In the genomic region with DNA sequence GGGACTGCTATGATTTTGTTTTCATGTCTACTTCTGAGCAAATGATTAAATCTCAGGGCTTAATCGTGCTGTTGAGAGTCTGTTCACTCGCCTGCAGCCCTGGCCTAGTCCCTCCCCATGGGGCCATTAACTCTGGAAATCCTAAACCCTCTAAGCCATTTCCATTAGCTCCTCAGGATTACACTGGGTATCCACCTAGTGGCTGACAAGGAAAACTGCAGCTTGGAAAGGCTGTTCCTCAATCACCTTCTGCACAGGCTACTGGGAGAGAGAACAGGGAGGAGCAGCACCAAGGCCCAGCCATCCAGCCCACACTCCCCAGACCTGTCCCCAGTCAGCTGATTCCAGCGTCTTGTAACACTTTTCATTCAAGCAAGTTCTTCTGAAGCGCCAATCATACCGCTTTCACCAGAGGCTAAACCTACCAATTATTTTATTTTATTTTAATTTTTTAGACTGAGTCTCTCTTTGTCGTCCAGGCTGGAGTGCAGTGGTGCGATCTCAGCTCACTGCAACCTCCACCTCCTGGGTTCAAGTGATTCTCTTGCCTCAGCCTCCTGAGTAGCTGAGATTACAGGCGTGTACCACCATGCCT, we compare ENCODE assay signal across 8 cellular contexts. TPM values are rescaled to one million over a fixed set of nuclear protein-coding genes. Genes with fewer than 3 reads are reported as not detected.
DNase-seq lines count a peak whose midpoint lies in the region; ATAC-seq and TF ChIP-seq lines count a peak whose summit lies in the region.

No MANE protein-coding gene starts in this region.

- POLR2A ChIA-PET in A673 (lab: Charles Lee; ENCODE audit: low non-redundant PET): no interaction called here
- POLR2A ChIA-PET in T-cell (lab: Charles Lee): no interaction called here

- ATAC-seq in HG02642 (IDR thresholded peaks at IDR 0.05; ENCODE audit: poor library complexity, unreplicated experiment) (peak; percentile 74), T-cell (replicated peaks in 1 of 4) (peak; percentile 36 to 56 (median 42)), natural killer cell (peak; percentile 57 to 67 (median 64)), GM21717 (IDR thresholded peaks at IDR 0.05; ENCODE audit: unreplicated experiment) (no peak)

- peaks cover 4 to 11% (median 5%) of the 10 kb centered on the region in 3 donors for H3K4me1 Mint-ChIP-seq in T-cell
- no peaks in the 10 kb centered on the region for H3K4me1 Mint-ChIP-seq in natural killer cell

- DNase-seq in A673 (ENCODE audit: low spot score) (peak; percentile 90), GM06990 (ENCODE audit: extremely low read depth, insufficient read length) (no peak), NCI-H146 treated with DMSO at 0.1 percent for 48 hours (lab: John Stamatoyannopoulos, UW; ENCODE audit: unreplicated experiment) (peak; percentile 22), T-cell (peak in 6 of 34 experiments; percentile 1 to 20 (median 10)), esophagus muscularis mucosa (ENCODE audit: extremely low spot score) (no peak), natural killer cell (no peak)

- TF ChIP-seq POLR2A in esophagus muscularis mucosa (IDR thresholded peaks at IDR 0.05; ENCODE audit: low read depth): no peak

- H3K4me3 ChIP-seq in A673 (ENCODE audit: low read depth, low read length, poor library complexity, severe bottlenecking) (no peak overlapping the region), GM06990 (replicated peaks; ENCODE audit: low read depth, low read length) (no peak overlapping the region), esophagus muscularis mucosa (no peak overlapping the region)

- no peaks in the 10 kb centered on the region for H3K36me3 Mint-ChIP-seq in T-cell
- no peaks in the 10 kb centered on the region for H3K36me3 Mint-ChIP-seq in natural killer cell

- H3K27me3 Mint-ChIP-seq in T-cell: peaks cover 0 to 10% of the 10 kb centered on the region in 2 donors
- peaks cover 6 to 18% of the 10 kb centered on the region in 2 donors for H3K27me3 Mint-ChIP-seq in natural killer cell (ENCODE audit: low read depth in 2 of 2)

- H3K27me3 ChIP-seq in A673 (replicated peaks; ENCODE audit: insufficient read depth, low read depth, low read length, poor library complexity) (no peaks in the 10 kb centered on the region), GM06990 (replicated peaks; ENCODE audit: control insufficient read depth, insufficient read depth, low read length) (no peaks in the 10 kb centered on the region), esophagus muscularis mucosa (peaks cover 0 to 9% (median 0%) of the 10 kb centered on the region in 4 donors)

- no peaks in the 10 kb centered on the region for H3K36me3 ChIP-seq in A673 (ENCODE audit: insufficient read depth, low read length, poor library complexity, severe bottlenecking)
- no peaks in the 10 kb centered on the region for H3K36me3 ChIP-seq in GM06990 (ENCODE audit: control insufficient read depth, insufficient read depth, low read length)
- no peaks in the 10 kb centered on the region for H3K36me3 ChIP-seq in esophagus muscularis mucosa

- WGBS in esophagus muscularis mucosa: 70% methylated on average over 6 of the region's 8 CpGs

- no peak for TF ChIP-seq EP300 in esophagus muscularis mucosa (IDR thresholded peaks at IDR 0.05)

- no peak overlapping the region for H3K27ac ChIP-seq in A673 (ENCODE audit: low read depth, low read length, poor library complexity, severe bottlenecking)
- H3K27ac ChIP-seq in esophagus muscularis mucosa (replicated peaks in 1 of 4): no peak overlapping the region

- H3K27ac Mint-ChIP-seq in T-cell (no peak overlapping the region), natural killer cell (no peak overlapping the region)

- BruUV-seq in A673 (replicated peaks; lab: Mats Ljungman, UMichigan): no TSS peak

- no peaks in the 10 kb centered on the region for H3K9me3 Mint-ChIP-seq in T-cell
- H3K9me3 Mint-ChIP-seq in natural killer cell: no peaks in the 10 kb centered on the region

- H3K4me1 ChIP-seq in A673 (ENCODE audit: insufficient read depth, low read length, poor library complexity, severe bottlenecking): peaks cover 5% of the 10 kb centered on the region
- no peaks in the 10 kb centered on the region for H3K4me1 ChIP-seq in esophagus muscularis mucosa

- intact Hi-C loops in A673 (cut with micrococcal nuclease; ENCODE audit: unreplicated experiment): loop anchor here (1.0 kb wide), 1 partner anchor 75 kb away; no protein-coding TSS in a partner anchor
- intact Hi-C loops in esophagus muscularis mucosa (cut with DNase I): no loop called here
- intact Hi-C loops in natural killer cell (cut with micrococcal nuclease): loop anchor here (1.0 kb wide), 1 partner anchor 75 kb away; no protein-coding TSS in a partner anchor

- H3K9me3 ChIP-seq in A673 (ENCODE audit: low read depth, low read length, poor library complexity, severe bottlenecking) (no peaks in the 10 kb centered on the region), esophagus muscularis mucosa (no peaks in the 10 kb centered on the region)

- CTCF ChIA-PET in A673 (lab: Charles Lee): interaction anchor here (0.6 to 2.5 kb wide), 5 partner anchors 14 to 309 kb away, joined by 3 to 21 read pairs (median 6); no protein-coding TSS in a partner anchor
- CTCF ChIA-PET in T-cell (lab: Charles Lee): interaction anchor here (0.7 to 12.9 kb wide), 15 partner anchors 19 to 367 kb away, joined by 3 to 351 read pairs (median 5); a partner anchor contains a TSS

- TF ChIP-seq CTCF in A673 (conservative IDR thresholded peaks at IDR 0.05; ENCODE audit: low read depth, low read length) (peak; percentile 84), GM06990 (IDR thresholded peaks at IDR 0.05; ENCODE audit: insufficient read depth, low read length, poor library complexity, severe bottlenecking) (peak; percentile 72), esophagus muscularis mucosa (IDR thresholded peaks at IDR 0.05) (peak; percentile 46 to 77 (median 48)), natural killer cell (IDR thresholded peaks at IDR 0.05) (peak; percentile 70)

- H3K4me3 Mint-ChIP-seq in T-cell (no peak overlapping the region), natural killer cell (no peak overlapping the region)

RNA-seq across cellular contexts. Expression of a gene that starts 48.7 kb away (rescaled TPM):
- total RNA-seq in A673 (2021) (not detected in 2 replicates), T-cell (under 1 TPM in 1 of 5 donors, not detected in 4; 0.06 TPM), esophagus muscularis mucosa (not detected), natural killer cell (not detected)

RNA-seq across cellular contexts. Expression of a gene that starts 57.7 kb away (rescaled TPM):
- total RNA-seq in A673 (2021) (not detected in 2 replicates), T-cell (not detected), esophagus muscularis mucosa (not detected), natural killer cell (not detected)

Comparison
In these comparisons a context has a peak if more than half of its experiments do, and no peak if none do; other contexts are left out.
1. DNase-seq: peak in A673 (single experiment) and NCI-H146 treated with DMSO at 0.1 percent for 48 hours (single experiment); none in GM06990 (single experiment), esophagus muscularis mucosa (single experiment) and natural killer cell (single experiment).
2. Peak in every context shown above with its lines, with median percentiles within 50 percentile points of each other: CTCF ChIP-seq.